In genomic region chr3:197111685-197112084, GRCh38 we compare ENCODE assay signal across 36 cellular contexts.
"Had no signal": no experiment of that assay in that cellular context is flagged by ENCODE, and none has a peak within 500 bp of the region (broad histone marks: within the 10 kb centered on the region; RNA-seq: fewer than 3 reads in every experiment).

No MANE protein-coding gene starts in this region.

- H3K4me1 ChIP-seq: adrenal gland, ascending aorta, breast epithelium had no signal

- ATAC-seq: activated CD4-positive, CD25-positive, alpha-beta regulatory T cell treated with anti-CD3 and anti-CD28 coated beads, Interleukin-2, amount 50 U/mL, for 24 hours; activated CD8-positive, alpha-beta memory T cell treated with anti-CD3 and anti-CD28 coated beads, Interleukin-2, amount 10 ng/mL, durations not matched to agents 7 days and 5 days; activated CD8-positive, alpha-beta T cell treated with anti-CD3 and anti-CD28 coated beads for 36 hours; activated naive CD8-positive, alpha-beta T cell treated with anti-CD3 and anti-CD28 coated beads, Interleukin-2, amount 50 U/mL, for 24 hours; esophagus mucosa; T-cell had no signal

- FAIRE-seq: frontal cortex had no signal

- H3K36me3 ChIP-seq: adrenal gland, breast epithelium, WERI-Rb-1 had no signal

- H3K4me1 Mint-ChIP-seq: activated B cell treated with CpG ODN at 0.5 μM for 24 hours; activated naive CD4-positive, alpha-beta T cell treated with anti-CD3 and anti-CD28 coated beads, Interleukin-2, amount 50 U/mL, for 24 hours; activated naive CD8-positive, alpha-beta T cell treated with anti-CD3 and anti-CD28 coated beads for 36 hours; activated naive CD8-positive, alpha-beta T cell treated with anti-CD3 and anti-CD28 coated beads, Interleukin-2, amount 50 U/mL, for 24 hours; brain; T-cell had no signal

- H3K27me3 Mint-ChIP-seq: activated B cell treated with CpG ODN at 0.5 μM for 24 hours; activated CD8-positive, alpha-beta memory T cell treated with anti-CD3 and anti-CD28 coated beads, Interleukin-2, amount 10 ng/mL, durations not matched to agents 7 days and 5 days; activated CD8-positive, alpha-beta T cell treated with anti-CD3 and anti-CD28 coated beads for 36 hours; activated naive CD4-positive, alpha-beta T cell treated with anti-CD3 and anti-CD28 coated beads, Interleukin-2, amount 50 U/mL, for 24 hours; activated naive CD8-positive, alpha-beta T cell treated with anti-CD3 and anti-CD28 coated beads for 36 hours; activated naive CD8-positive, alpha-beta T cell treated with anti-CD3 and anti-CD28 coated beads, Interleukin-2, amount 50 U/mL, for 24 hours; brain; dendritic cell treated with granulocyte-macrophage colony-stimulating factor and Interleukin-4, amounts not matched to agents 40 ng/mL and 50 ng/mL, for 4 days; T-cell had no signal

- DNase-seq: activated B cell treated with CpG ODN at 0.5 μM for 24 hours; activated CD4-positive, alpha-beta T cell treated with anti-CD3 and anti-CD28 coated beads for 48 hours; activated CD4-positive, alpha-beta T cell treated with anti-CD3 and anti-CD28 coated beads, Interleukin-2, amount 50 U/mL, for 1 hour; activated CD4-positive, alpha-beta T cell treated with anti-CD3 and anti-CD28 coated beads, Interleukin-2, amount 50 U/mL, for 48 hours; activated CD8-positive, alpha-beta memory T cell treated with anti-CD3 and anti-CD28 coated beads, Interleukin-2, amount 10 ng/mL, durations not matched to agents 7 days and 5 days; activated CD8-positive, alpha-beta memory T cell treated with anti-CD3 and anti-CD28 coated beads, Interleukin-2, amount 50 U/mL, for 4 hours; activated CD8-positive, alpha-beta T cell treated with anti-CD3 and anti-CD28 coated beads for 36 hours; activated effector memory CD4-positive, alpha-beta T cell treated with anti-CD3 and anti-CD28 coated beads, Interleukin-2, amount 50 U/mL, for 16 hours; activated naive CD4-positive, alpha-beta T cell treated with anti-CD3 and anti-CD28 coated beads for 36 hours; activated naive CD8-positive, alpha-beta T cell treated with anti-CD3 and anti-CD28 coated beads for 36 hours; activated naive CD8-positive, alpha-beta T cell treated with anti-CD3 and anti-CD28 coated beads, Interleukin-2, amount 50 U/mL, for 24 hours; activated T-cell treated with anti-CD3 and anti-CD28 coated beads, Interleukin-2, amount 50 U/mL, for 1 hour; activated T-cell treated with anti-CD3 and anti-CD28 coated beads, Interleukin-2, amount 50 U/mL, for 48 hours; adrenal gland; central memory CD4-positive, alpha-beta T cell; cerebellar nuclear complex; dorsolateral prefrontal cortex; effector memory CD4-positive, alpha-beta T cell; endodermal cell; foreskin fibroblast; T-cell; T1000; WERI-Rb-1 had no signal

- H3K9me3 Mint-ChIP-seq: activated B cell treated with CpG ODN at 0.5 μM for 24 hours; activated CD8-positive, alpha-beta T cell treated with anti-CD3 and anti-CD28 coated beads for 36 hours; activated naive CD4-positive, alpha-beta T cell treated with anti-CD3 and anti-CD28 coated beads for 36 hours; activated naive CD8-positive, alpha-beta T cell treated with anti-CD3 and anti-CD28 coated beads for 36 hours; activated naive CD8-positive, alpha-beta T cell treated with anti-CD3 and anti-CD28 coated beads, Interleukin-2, amount 50 U/mL, for 24 hours; activated T-helper 1 cell treated with anti-CD3 and anti-CD28 coated beads, Interleukin-12 subunit alpha, Interleukin-12 subunit beta, Interleukin-2, Interleukin-4 antibody, amounts not matched to agents 30 ng/mL and 10 ng/mL and 1 ng/mL, durations not matched to agents 14 hours and 24 hours and 36 hours; dendritic cell treated with granulocyte-macrophage colony-stimulating factor and Interleukin-4, amounts not matched to agents 40 ng/mL and 50 ng/mL, for 4 days; endodermal cell; T-cell; T-helper 1 cell treated with Interleukin-12 subunit alpha and Interleukin-12 subunit beta and Interleukin-4 antibody, amounts not matched to agents 30 μg/mL and 1 μg/mL, for 36 hours had no signal

- H3K27me3 ChIP-seq: adrenal gland, ascending aorta, breast epithelium, cardiac muscle cell, dorsolateral prefrontal cortex had no signal

- H3K4me3 ChIP-seq: adrenal gland, ascending aorta, breast epithelium, cardiac muscle cell, coronary artery, dorsolateral prefrontal cortex had no signal

- H3K9me3 ChIP-seq: adrenal gland, ascending aorta, breast epithelium had no signal

- H3K27ac ChIP-seq: adrenal gland, ascending aorta, breast epithelium, cardiac muscle cell, coronary artery, dorsolateral prefrontal cortex, WERI-Rb-1 had no signal

- H3K27ac Mint-ChIP-seq: activated B cell treated with CpG ODN at 0.5 μM for 24 hours; activated CD8-positive, alpha-beta memory T cell treated with anti-CD3 and anti-CD28 coated beads, Interleukin-2, amount 10 ng/mL, durations not matched to agents 7 days and 5 days; activated CD8-positive, alpha-beta T cell treated with anti-CD3 and anti-CD28 coated beads for 36 hours; activated naive CD4-positive, alpha-beta T cell treated with anti-CD3 and anti-CD28 coated beads for 36 hours; activated naive CD4-positive, alpha-beta T cell treated with anti-CD3 and anti-CD28 coated beads, Interleukin-2, amount 50 U/mL, for 24 hours; activated naive CD8-positive, alpha-beta T cell treated with anti-CD3 and anti-CD28 coated beads for 36 hours; activated naive CD8-positive, alpha-beta T cell treated with anti-CD3 and anti-CD28 coated beads, Interleukin-2, amount 50 U/mL, for 24 hours; activated T-helper 1 cell treated with anti-CD3 and anti-CD28 coated beads, Interleukin-12 subunit alpha, Interleukin-12 subunit beta, Interleukin-2, Interleukin-4 antibody, amounts not matched to agents 30 ng/mL and 10 ng/mL and 1 ng/mL, durations not matched to agents 14 hours and 24 hours and 36 hours; activated T-helper 2 cell treated with anti-CD3 and anti-CD28 coated beads, Interferon-gamma antibody, Interleukin-2, Interleukin-4, amounts not matched to agents 10 μg/mL and 5 μg/mL and 100 μg/mL, durations not matched to agents 14 hours and 24 hours and 36 hours; brain; dendritic cell treated with granulocyte-macrophage colony-stimulating factor and Interleukin-4, amounts not matched to agents 40 ng/mL and 50 ng/mL, for 4 days; endodermal cell; T-cell; T-helper 1 cell treated with Interleukin-12 subunit alpha and Interleukin-12 subunit beta and Interleukin-4 antibody, amounts not matched to agents 30 μg/mL and 1 μg/mL, for 36 hours had no signal

- H3K4me3 Mint-ChIP-seq: activated B cell treated with CpG ODN at 0.5 μM for 24 hours; activated CD8-positive, alpha-beta memory T cell treated with anti-CD3 and anti-CD28 coated beads, Interleukin-2, amount 10 ng/mL, durations not matched to agents 7 days and 5 days; activated CD8-positive, alpha-beta T cell treated with anti-CD3 and anti-CD28 coated beads for 36 hours; activated naive CD4-positive, alpha-beta T cell treated with anti-CD3 and anti-CD28 coated beads for 36 hours; activated naive CD4-positive, alpha-beta T cell treated with anti-CD3 and anti-CD28 coated beads, Interleukin-2, amount 50 U/mL, for 24 hours; activated naive CD8-positive, alpha-beta T cell treated with anti-CD3 and anti-CD28 coated beads for 36 hours; activated naive CD8-positive, alpha-beta T cell treated with anti-CD3 and anti-CD28 coated beads, Interleukin-2, amount 50 U/mL, for 24 hours; activated T-helper 1 cell treated with anti-CD3 and anti-CD28 coated beads, Interleukin-12 subunit alpha, Interleukin-12 subunit beta, Interleukin-2, Interleukin-4 antibody, amounts not matched to agents 30 ng/mL and 10 ng/mL and 1 ng/mL, durations not matched to agents 14 hours and 24 hours and 36 hours; brain; dendritic cell treated with granulocyte-macrophage colony-stimulating factor and Interleukin-4, amounts not matched to agents 40 ng/mL and 50 ng/mL, for 4 days; endodermal cell; T-cell; T-helper 1 cell treated with Interleukin-12 subunit alpha and Interleukin-12 subunit beta and Interleukin-4 antibody, amounts not matched to agents 30 μg/mL and 1 μg/mL, for 36 hours had no signal
